ENCODE assay signal across 8 cellular contexts in the genomic region with DNA sequence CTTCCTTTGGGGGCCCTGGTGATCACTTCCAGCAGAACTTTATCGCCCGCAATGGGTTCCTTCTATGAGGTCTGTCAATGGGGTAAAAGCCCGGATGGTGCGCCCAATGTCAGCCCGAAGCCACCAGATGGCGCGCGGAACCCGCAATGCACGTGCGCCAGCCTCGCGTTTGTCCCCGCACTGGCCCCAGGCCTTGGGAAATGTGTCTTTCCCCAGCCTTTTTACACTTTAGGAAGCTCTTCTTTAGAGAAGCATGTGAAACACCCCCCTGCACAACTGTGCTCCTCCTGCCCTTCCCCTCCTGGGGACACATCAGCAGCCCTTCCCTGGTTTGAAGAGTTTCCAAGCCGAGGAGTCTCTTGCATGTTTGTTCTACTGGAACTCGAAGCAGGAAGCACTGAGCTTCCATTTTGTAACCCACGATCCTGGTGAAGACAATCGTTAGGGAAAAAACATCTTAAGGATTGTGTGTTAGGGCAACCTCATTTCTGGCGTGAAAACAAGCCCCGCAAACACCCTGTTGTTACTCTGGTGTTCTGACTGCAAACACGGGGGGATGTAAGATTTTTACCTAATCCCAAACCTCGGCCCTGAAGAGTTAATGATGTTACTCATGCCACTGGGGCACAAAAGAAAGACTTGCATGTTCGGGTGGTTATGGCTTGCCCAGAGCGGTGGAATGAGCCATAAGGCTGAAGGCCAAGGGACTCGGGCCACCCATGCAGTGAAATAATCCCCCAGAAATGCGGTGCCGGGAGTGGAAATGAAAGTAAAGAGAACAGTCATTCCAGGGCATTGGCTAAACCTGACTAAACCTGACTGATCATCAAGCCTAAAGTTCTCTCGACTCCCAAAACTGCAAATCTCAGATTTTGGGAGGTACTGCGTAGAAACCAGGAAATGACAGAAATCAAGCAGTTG. TPM values are rescaled to one million over a fixed set of nuclear protein-coding genes. Genes with fewer than 3 reads are reported as not detected.
DNase-seq lines count a peak whose midpoint lies in the region; ATAC-seq and TF ChIP-seq lines count a peak whose summit lies in the region.

No MANE protein-coding gene starts in this region.

- H3K4me2 ChIP-seq in OCI-LY7 (ENCODE audit: low read length): peak overlapping the region; percentile 35

- no peaks in the 10 kb centered on the region for H4K20me1 ChIP-seq in OCI-LY7 (ENCODE audit: insufficient read depth, low read length)

- H3K9me2 ChIP-seq in OCI-LY7 (ENCODE audit: insufficient read depth, low read length): no peaks in the 10 kb centered on the region

- POLR2A ChIA-PET in OCI-LY7 (lab: Charles Lee): interaction anchor here (1.0 to 2.5 kb wide), 9 partner anchors 9 to 479 kb away, joined by 3 to 15 read pairs (median 7); no protein-coding TSS in a partner anchor

- CTCF ChIA-PET in OCI-LY7 (lab: Charles Lee; ENCODE audit: unreplicated experiment): interaction anchor here (0.7 to 3.6 kb wide), 11 partner anchors 9 to 597 kb away, joined by 3 to 18 read pairs (median 4); no protein-coding TSS in a partner anchor

- peaks cover 41% of the 10 kb centered on the region for H3K4me1 ChIP-seq in OCI-LY7 (ENCODE audit: insufficient read depth, low read length, poor library complexity, severe bottlenecking)
- peaks cover 9 to 19% of the 10 kb centered on the region in 2 donors for H3K4me1 ChIP-seq in muscle layer of duodenum (ENCODE audit: control insufficient read depth in 1 of 2, insufficient read depth in 2 of 2, low read length in 2 of 2)

- peak overlapping the region; percentile 99 for H2AFZ ChIP-seq in OCI-LY7 (ENCODE audit: low read length)

- H3K79me2 ChIP-seq in OCI-LY7 (ENCODE audit: insufficient read depth, low read depth, low read length): no peaks in the 10 kb centered on the region

- DNase-seq in AG08395 (ENCODE audit: low spot score) (peak; percentile 85), HuH-7.5 (ENCODE audit: low spot score) (peak; percentile 61), OCI-LY7 (ENCODE audit: low spot score) (peak; percentile 88), activated T-cell treated with anti-CD3 and anti-CD28 coated beads for 48 hours (ENCODE audit: low read depth) (peak; percentile 82), epithelial cell of prostate (ENCODE audit: low read depth, low spot score) (no peak)
- peak; percentile 59 to 76 for DNase-seq in stimulated activated CD8-positive, alpha-beta memory T cell treated with anti-CD3 and anti-CD28 coated beads, Interleukin-4, amount 100 ng/mL, for 4 hours (ENCODE audit: low read depth in 2 of 2, low spot score in 1 of 2)

- TF ChIP-seq CTCF in OCI-LY7 (conservative IDR thresholded peaks at IDR 0.05; ENCODE audit: low read length): peak; percentile 97

- H3K27ac ChIP-seq in OCI-LY7 (ENCODE audit: low read depth, low read length, poor library complexity, severe bottlenecking): no peak overlapping the region
- peak overlapping the region; percentile 96 for H3K27ac ChIP-seq in epithelial cell of prostate
- H3K27ac ChIP-seq in muscle layer of duodenum (ENCODE audit: low read length): peak overlapping the region; percentile 93

- BruUV-seq in OCI-LY7 (replicated peaks; lab: Mats Ljungman, UMichigan): no TSS peak

- ATAC-seq in GM19043 (IDR thresholded peaks at IDR 0.05; ENCODE audit: low read depth, unreplicated experiment): peak; percentile 45

- no peaks in the 10 kb centered on the region for H3K27me3 ChIP-seq in muscle layer of duodenum (ENCODE audit: low read depth, low read length)

- H3K36me3 ChIP-seq in OCI-LY7 (ENCODE audit: insufficient read depth, low read length): no peaks in the 10 kb centered on the region
- no peaks in the 10 kb centered on the region for H3K36me3 ChIP-seq in muscle layer of duodenum (ENCODE audit: control insufficient read depth in 1 of 2, insufficient read depth in 2 of 2, low read length in 2 of 2)

- H3K9me3 ChIP-seq in OCI-LY7 (ENCODE audit: low read length) (no peaks in the 10 kb centered on the region), muscle layer of duodenum (ENCODE audit: control insufficient read depth in 1 of 2, low read length in 2 of 2) (no peaks in the 10 kb centered on the region)

- no peak overlapping the region for H3K4me3 ChIP-seq in OCI-LY7 (ENCODE audit: low read depth, low read length, poor library complexity, severe bottlenecking)
- peak overlapping the region; percentile 30 to 45 for H3K4me3 ChIP-seq in muscle layer of duodenum (ENCODE audit: low read depth in 1 of 2, low read length in 2 of 2)

- intact Hi-C loops in OCI-LY7 (cut with micrococcal nuclease; ENCODE audit: unreplicated experiment): loop anchor here (1.0 to 5.0 kb wide), 7 partner anchors 23 to 585 kb away; no protein-coding TSS in a partner anchor

RNA-seq across cellular contexts. Expression of a gene that starts 20.4 kb away (rescaled TPM):
- total RNA-seq in OCI-LY7 (2014; rRNA removed; shearing (Covaris generic)): 30.0 and 30.5 TPM in 2 replicates
- 49.8 and 61.7 TPM in 2 replicates for total RNA-seq in OCI-LY7 (2022)
